19 cellular contexts compared by ENCODE assay signal in the genomic region with DNA sequence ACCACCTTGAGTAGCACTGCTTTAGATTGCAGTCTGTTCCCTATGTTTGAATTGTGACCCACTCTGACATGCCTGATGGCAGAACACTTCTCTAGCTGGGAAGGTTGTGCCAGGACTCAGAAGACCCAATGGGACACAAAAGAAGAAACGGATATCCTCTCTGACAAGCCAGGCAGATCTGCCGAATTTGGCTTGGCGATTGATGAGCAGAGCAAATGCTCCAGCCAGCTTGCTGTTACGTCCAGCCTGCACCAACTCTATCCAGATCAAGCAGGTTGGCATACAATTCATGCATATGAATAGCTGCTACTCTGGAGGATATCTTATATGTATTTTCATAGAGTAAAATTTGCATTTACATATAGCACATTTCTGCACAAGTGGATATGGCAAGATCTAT.
"Had no signal": no experiment of that assay in that cellular context is flagged by ENCODE, and none has a peak within 500 bp of the region (broad histone marks: within the 10 kb centered on the region; RNA-seq: fewer than 3 reads in every experiment).

No MANE protein-coding gene starts in this region.

- H3K9me3 ChIP-seq: colonic mucosa, esophagus squamous epithelium, gastrocnemius medialis, left ventricle myocardium inferior, prostate gland, thyroid gland had no signal

- H3K4me1 ChIP-seq: colonic mucosa, esophagus squamous epithelium, gastrocnemius medialis, left ventricle myocardium inferior, prostate gland, thyroid gland had no signal

- ATAC-seq: gastrocnemius medialis; naive thymus-derived CD4-positive, alpha-beta T cell had no signal

- H3K4me3 Mint-ChIP-seq: activated B cell treated with CpG ODN at 0.5 μM for 24 hours; activated naive CD4-positive, alpha-beta T cell treated with anti-CD3 and anti-CD28 coated beads for 36 hours; endodermal cell; naive thymus-derived CD4-positive, alpha-beta T cell; neural progenitor cell had no signal

- H3K27me3 ChIP-seq: colonic mucosa, esophagus squamous epithelium, gastrocnemius medialis, neural progenitor cell, thyroid gland had no signal

- H2AFZ ChIP-seq: neural progenitor cell had no signal

- H3K27ac Mint-ChIP-seq: activated B cell treated with CpG ODN at 0.5 μM for 24 hours; activated naive CD4-positive, alpha-beta T cell treated with anti-CD3 and anti-CD28 coated beads for 36 hours; endodermal cell; naive thymus-derived CD4-positive, alpha-beta T cell; neural progenitor cell had no signal

- H3K4me3 ChIP-seq: colonic mucosa, esophagus squamous epithelium, gastrocnemius medialis, left ventricle myocardium inferior, neural progenitor cell, prostate gland, thyroid gland had no signal

- H3K36me3 Mint-ChIP-seq: naive thymus-derived CD4-positive, alpha-beta T cell had no signal

- DNase-seq: activated B cell treated with CpG ODN at 0.5 μM for 24 hours; activated CD4-positive, alpha-beta T cell treated with anti-CD3 and anti-CD28 coated beads for 4 hours; activated CD4-positive, alpha-beta T cell treated with anti-CD3 and anti-CD28 coated beads, Interleukin-2, amount 50 U/mL, for 48 hours; activated naive CD4-positive, alpha-beta T cell treated with anti-CD3 and anti-CD28 coated beads for 36 hours; activated T-cell treated with anti-CD3 and anti-CD28 coated beads, Interleukin-2, amount 50 U/mL, for 48 hours; amygdala; colonic mucosa; endodermal cell; esophagus squamous epithelium; gastrocnemius medialis; hippocampal formation; kidney glomerular epithelial cell; left ventricle myocardium inferior; naive thymus-derived CD4-positive, alpha-beta T cell; stimulated activated CD4-positive, alpha-beta T cell treated with anti-CD3 and anti-CD28 coated beads, Interleukin-2, amount 100 ng/mL, for 48 hours; stimulated activated naive CD4-positive, alpha-beta T cell; thyroid gland had no signal

- H3K36me3 ChIP-seq: colonic mucosa, esophagus squamous epithelium, gastrocnemius medialis, left ventricle myocardium inferior, neural progenitor cell, prostate gland, thyroid gland had no signal

- H3K9me3 Mint-ChIP-seq: activated naive CD4-positive, alpha-beta T cell treated with anti-CD3 and anti-CD28 coated beads for 36 hours; endodermal cell had no signal

- H3K9ac ChIP-seq: neural progenitor cell had no signal

- H3K27ac ChIP-seq: colonic mucosa, esophagus squamous epithelium, gastrocnemius medialis, left ventricle myocardium inferior, neural progenitor cell, prostate gland, thyroid gland had no signal

- H3K4me2 ChIP-seq: neural progenitor cell had no signal

- H3K4me1 Mint-ChIP-seq: activated B cell treated with CpG ODN at 0.5 μM for 24 hours had no signal
